In the genomic region with DNA sequence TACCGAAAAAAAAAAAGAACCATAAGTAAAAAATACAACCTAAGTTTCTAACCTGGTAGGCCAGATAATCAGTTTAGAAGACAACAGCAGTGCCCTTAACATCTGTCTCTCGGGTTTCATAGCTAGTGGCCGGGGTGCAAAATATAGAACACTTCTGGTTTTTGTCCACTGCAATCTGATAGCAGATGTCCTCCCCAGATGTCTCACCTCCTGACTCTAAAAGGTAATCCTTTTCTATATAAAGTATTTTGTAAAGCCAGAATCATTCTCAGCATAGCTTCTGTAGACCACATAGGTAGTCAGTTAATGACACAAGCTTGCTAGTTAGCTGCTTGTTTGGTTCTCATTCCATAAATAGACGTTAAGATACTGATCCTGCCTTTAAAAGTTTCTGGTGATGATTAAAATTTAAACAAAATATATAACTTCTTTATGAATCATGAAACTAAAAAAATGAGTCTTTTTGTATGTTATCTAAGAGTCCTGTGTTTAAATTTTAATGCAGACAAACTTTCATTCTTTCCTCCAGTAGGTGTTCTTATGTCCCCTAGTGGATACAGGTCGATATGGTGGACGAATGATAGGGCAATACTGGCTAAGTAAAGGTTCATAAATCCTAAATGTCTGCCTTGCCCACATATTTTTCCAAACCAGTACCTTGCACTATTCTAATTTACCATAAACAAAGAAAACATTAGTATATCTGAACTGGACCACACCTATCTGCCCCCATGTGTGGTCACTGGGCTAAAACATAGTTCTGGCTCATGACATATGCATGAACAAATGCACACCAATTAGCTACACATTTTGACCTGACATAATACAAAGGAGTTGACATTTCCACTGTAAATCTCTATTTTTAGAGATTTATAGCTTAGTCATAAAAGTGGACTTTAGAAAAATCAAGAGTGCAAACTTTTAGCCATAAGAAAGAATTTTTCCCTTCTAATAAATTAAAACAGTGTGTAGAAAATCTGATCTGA, we compare ENCODE assay signal across 10 cellular contexts.
DNase-seq lines count a peak whose midpoint lies in the region; ATAC-seq and TF ChIP-seq lines count a peak whose summit lies in the region.
"Had no signal": no experiment of that assay in that cellular context is flagged by ENCODE, and none has a peak within 500 bp of the region (broad histone marks: within the 10 kb centered on the region; RNA-seq: fewer than 3 reads in every experiment).

No MANE protein-coding gene starts in this region.

- H3K9me3 ChIP-seq in cardiac muscle cell (ENCODE audit: low read depth), result no peaks in the 10 kb centered on the region
- peaks cover 0 to 5% (median 0%) of the 10 kb centered on the region in 11 donors for H3K9me3 ChIP-seq in heart right ventricle
- no peaks in the 10 kb centered on the region for H3K9me3 ChIP-seq in tibial artery

- H3K36me3 ChIP-seq in cardiac muscle cell (no peaks in the 10 kb centered on the region), heart right ventricle (no peaks in the 10 kb centered on the region), tibial artery (no peaks in the 10 kb centered on the region)

- WGBS in heart right ventricle, 2 donors, result 93% methylated on average over 6 of the region's 6 CpGs

- H3K4me3 ChIP-seq in cardiac muscle cell, result no peak overlapping the region
- H3K4me3 ChIP-seq in heart right ventricle, result no peak overlapping the region
- no peak overlapping the region for H3K4me3 ChIP-seq in tibial artery

- TF ChIP-seq CTCF in cardiac muscle cell (IDR thresholded peaks at IDR 0.05; ENCODE audit: low read depth, low read length) (peak; percentile 25), heart right ventricle (IDR thresholded peaks at IDR 0.05) (no peak), tibial artery (IDR thresholded peaks at IDR 0.05) (no peak)

- DNase-seq in cardiac muscle cell (ENCODE audit: low read depth in 1 of 2, low spot score in 1 of 2) (peak in 1 of 2 donors; percentile 30), heart right ventricle (no peak), SK-MEL-5 (ENCODE audit: low read depth, low spot score) (peak; percentile 32), medulla oblongata (ENCODE audit: extremely low spot score) (no peak), DMS79 (lab: John Stamatoyannopoulos, UW) (no peak), mucosa of gallbladder (ENCODE audit: low spot score) (no peak), tibial artery (no peak)
- DNase-seq: immature natural killer cell, NCI-H2029 had no signal

- intact Hi-C loops in heart right ventricle (cut with DNase I), result no loop called here
- intact Hi-C loops in tibial artery (cut with DNase I; ENCODE audit: low total_unique reads), result no loop called here

- ATAC-seq in heart right ventricle, result no peak
- peak; percentile 77 for ATAC-seq in HG02852 (IDR thresholded peaks at IDR 0.05; ENCODE audit: unreplicated experiment)

- H3K4me1 ChIP-seq in cardiac muscle cell (ENCODE audit: low read depth) (peaks cover 15% of the 10 kb centered on the region), heart right ventricle (no peaks in the 10 kb centered on the region), tibial artery (peaks cover 0 to 56% (median 21%) of the 10 kb centered on the region in 4 donors)

- in situ Hi-C loops in SK-MEL-5 (cut with HindIII; ENCODE audit: low pct_unique_long_range_greater_than_20kb, low sequenced_read_pairs), result no loop called here

- peak overlapping the region; percentile 26 for H3K27ac ChIP-seq in cardiac muscle cell
- H3K27ac ChIP-seq in heart right ventricle, result no peak overlapping the region
- H3K27ac ChIP-seq in tibial artery, result peak overlapping the region in 1 of 2 donors; percentile 66

- H3K27me3 ChIP-seq in cardiac muscle cell (no peaks in the 10 kb centered on the region), heart right ventricle (no peaks in the 10 kb centered on the region), tibial artery (no peaks in the 10 kb centered on the region)
